In genomic region chrX:40169193-40170086, GRCh38 we compare ENCODE assay signal across 8 cellular contexts.
DNase-seq lines count a peak whose midpoint lies in the region; ATAC-seq, FAIRE-seq and TF ChIP-seq lines count a peak whose summit lies in the region.

No MANE protein-coding gene starts in this region.

- no peaks in the 10 kb centered on the region for H3K9me3 Mint-ChIP-seq in activated T-helper 17 cell treated with anti-CD3 and anti-CD28 coated beads, Interleukin-2, amount 50 U/mL, for 72 hours

- ATAC-seq in activated T-helper 17 cell treated with anti-CD3 and anti-CD28 coated beads, Interleukin-2, amount 50 U/mL, for 72 hours (replicated peaks): peak; percentile 71

- peak; percentile 98 for FAIRE-seq in GM19239 (lab: Jason Lieb, UNC)

- H3K36me3 ChIP-seq in HUES64 (ENCODE audit: insufficient read depth, low read length) (no peaks in the 10 kb centered on the region), spleen (no peaks in the 10 kb centered on the region)

- H3K27ac ChIP-seq in HUES64 (ENCODE audit: low read depth, low read length): peak overlapping the region; percentile 100; the same call in 1 of the 2 replicates
- H3K27ac ChIP-seq in spleen: peak overlapping the region; percentile 75 to 99 (median 98)

- peak overlapping the region; percentile 93 for H3K4me3 Mint-ChIP-seq in activated T-helper 17 cell treated with anti-CD3 and anti-CD28 coated beads, Interleukin-2, amount 50 U/mL, for 72 hours

- H3K4me3 ChIP-seq in HUES64 (ENCODE audit: low read length) (peak overlapping the region; percentile 44), spleen (peak overlapping the region in 5 of 8 donors; percentile 5 to 60 (median 23))

- H3K36me3 Mint-ChIP-seq in activated T-helper 17 cell treated with anti-CD3 and anti-CD28 coated beads, Interleukin-2, amount 50 U/mL, for 72 hours (ENCODE audit: low read depth): peaks cover 24% of the 10 kb centered on the region

- TF ChIP-seq POLR2A in spleen (IDR thresholded peaks at IDR 0.05): no peak

- peaks cover 58% of the 10 kb centered on the region for H3K27me3 ChIP-seq in HUES64 (ENCODE audit: insufficient read depth, low read length)
- peaks cover 0 to 95% (median 21%) of the 10 kb centered on the region in 7 donors for H3K27me3 ChIP-seq in spleen (replicated peaks in 1 of 7)

- intact Hi-C loops in cardiac septum (cut with DNase I): loop anchor here (5.0 kb wide), 1 partner anchor 352 kb away; no protein-coding TSS in a partner anchor
- intact Hi-C loops in spleen (cut with DNase I; ENCODE audit: low total_unique reads): no loop called here

- H3K27ac Mint-ChIP-seq in activated T-helper 17 cell treated with anti-CD3 and anti-CD28 coated beads, Interleukin-2, amount 50 U/mL, for 72 hours: peak overlapping the region; percentile 99

- H3K27me3 Mint-ChIP-seq in activated T-helper 17 cell treated with anti-CD3 and anti-CD28 coated beads, Interleukin-2, amount 50 U/mL, for 72 hours: no peaks in the 10 kb centered on the region

- TF ChIP-seq CTCF in AG09319 (IDR thresholded peaks at IDR 0.05; ENCODE audit: low read depth, low read length) (peak; percentile 41), spleen (IDR thresholded peaks at IDR 0.05 in 8 of 11, conservative IDR thresholded peaks at IDR 0.05 in 3 of 11) (peak in 10 of 11 experiments; percentile 26 to 72 (median 58))

- H3K9ac ChIP-seq in HUES64 (ENCODE audit: low read depth, low read length): peak overlapping the region; percentile 79

- H3K9me3 ChIP-seq in HUES64 (ENCODE audit: insufficient read depth, low read depth, low read length): no peaks in the 10 kb centered on the region
- no peaks in the 10 kb centered on the region for H3K9me3 ChIP-seq in spleen

- no peak for DNase-seq in AG09319 (ENCODE audit: extremely low read depth, low read depth)
- DNase-seq in GM19239 (ENCODE audit: insufficient read length, low spot score): no peak
- DNase-seq in RPMI7951 (ENCODE audit: low read depth): peak; percentile 84
- DNase-seq in cardiac septum (ENCODE audit: low spot score): peak; percentile 81
- DNase-seq in spleen: peak; percentile 90
- no peak for DNase-seq in NCI-H226

- H3K4me1 ChIP-seq in HUES64 (ENCODE audit: insufficient read depth, low read length): peaks cover 37% of the 10 kb centered on the region
- peaks cover 15 to 83% (median 67%) of the 10 kb centered on the region in 6 donors for H3K4me1 ChIP-seq in spleen

- under 1% methylated on average over 44 of the region's 44 CpGs for WGBS in HUES64
- WGBS in spleen, 5 donors: 14 to 25% (median 22%) methylated on average over 40 to 44 of the region's 44 CpGs

- peaks cover 4% of the 10 kb centered on the region for H3K4me1 Mint-ChIP-seq in activated T-helper 17 cell treated with anti-CD3 and anti-CD28 coated beads, Interleukin-2, amount 50 U/mL, for 72 hours

Comparison
In these comparisons a context has a peak if more than half of its experiments do, and no peak if none do; other contexts are left out.
1. DNase-seq: peak in RPMI7951 (single experiment), cardiac septum (single experiment) and spleen (single experiment); none in AG09319 (single experiment), GM19239 (single experiment) and NCI-H226 (single experiment).